Comparison of ENCODE assay signal across 13 cellular contexts in genomic region chr6:82022614-82023102, GRCh38.
A peak's percentile ranks its signal among the peaks of the same experiment; 100 is the strongest.
DNase-seq lines count a peak whose midpoint lies in the region; ATAC-seq and TF ChIP-seq lines count a peak whose summit lies in the region.
"Had no signal": no experiment of that assay in that cellular context is flagged by ENCODE, and none has a peak within 500 bp of the region (broad histone marks: within the 10 kb centered on the region; RNA-seq: fewer than 3 reads in every experiment).

No MANE protein-coding gene starts in this region.

- no peak overlapping the region for H3K4me3 Mint-ChIP-seq in CD4-positive, alpha-beta T cell
- H3K4me3 Mint-ChIP-seq: naive thymus-derived CD8-positive, alpha-beta T cell had no signal

- H3K9me3 ChIP-seq in esophagus (ENCODE audit: control insufficient read depth in 2 of 2, insufficient read depth in 1 of 2, low read depth in 1 of 2, low read length in 1 of 2) (no peaks in the 10 kb centered on the region), mesodermal cell (ENCODE audit: control insufficient read depth, low read length) (no peaks in the 10 kb centered on the region)
- no peaks in the 10 kb centered on the region for H3K9me3 ChIP-seq in CD4-positive, alpha-beta T cell (ENCODE audit: control insufficient read depth, low read length)
- H3K9me3 ChIP-seq: tibial nerve had no signal

- no peaks in the 10 kb centered on the region for H3K4me1 Mint-ChIP-seq in CD4-positive, alpha-beta T cell (ENCODE audit: low read depth)
- H3K4me1 Mint-ChIP-seq: naive thymus-derived CD8-positive, alpha-beta T cell had no signal

- 57 to 70% methylated on average over 2 of the region's 2 CpGs for WGBS in esophagus, 2 donors
- WGBS in mesodermal cell (ENCODE audit: insufficient coverage in 2 of 2), 2 experiments = no CpG with 5 or more reads among the region's 2 CpGs

- DNase-seq in DMS53 (lab: John Stamatoyannopoulos, UW) (peak; percentile 37), RKO (ENCODE audit: low spot score) (peak; percentile 74), COLO668 (lab: John Stamatoyannopoulos, UW; ENCODE audit: unreplicated experiment) (no peak), NCI-H1048 (lab: John Stamatoyannopoulos, UW) (no peak)
- no peak for DNase-seq in CD4-positive, alpha-beta T cell
- DNase-seq: activated effector memory CD4-positive, alpha-beta T cell treated with anti-CD3 and anti-CD28 coated beads, Interleukin-2, amount 50 U/mL, for 16 hours; naive thymus-derived CD8-positive, alpha-beta T cell; NCI-H526; WERI-Rb-1 had no signal

- H3K4me3 ChIP-seq in esophagus (ENCODE audit: low read depth in 1 of 2, low read length in 2 of 2) (peak overlapping the region in 1 of 2 donors; percentile 1), mesodermal cell (ENCODE audit: extremely low read depth, insufficient read depth, low read length, poor library complexity, severe bottlenecking) (no peak overlapping the region)
- H3K4me3 ChIP-seq: tibial nerve had no signal

- no peak for TF ChIP-seq CTCF in CD4-positive, alpha-beta T cell (IDR thresholded peaks at IDR 0.05)

- no peak overlapping the region for H3K27ac Mint-ChIP-seq in CD4-positive, alpha-beta T cell
- H3K27ac Mint-ChIP-seq: naive thymus-derived CD8-positive, alpha-beta T cell had no signal

- POLR2A ChIA-PET in CD4-positive, alpha-beta T cell (lab: Charles Lee) = no interaction called here

- H3K27ac ChIP-seq in esophagus (ENCODE audit: low read depth in 2 of 2, low read length in 1 of 2) = peak overlapping the region; percentile 76 to 78
- peak overlapping the region; percentile 78 for H3K27ac ChIP-seq in mesodermal cell (ENCODE audit: low read depth, low read length, severe bottlenecking)
- no peak overlapping the region for H3K27ac ChIP-seq in CD4-positive, alpha-beta T cell (ENCODE audit: low read depth, low read length)
- H3K27ac ChIP-seq: tibial nerve, WERI-Rb-1 had no signal

- CTCF ChIA-PET in CD4-positive, alpha-beta T cell (lab: Charles Lee) = no interaction called here

- H3K9me3 Mint-ChIP-seq in CD4-positive, alpha-beta T cell = no peaks in the 10 kb centered on the region

- H3K36me3 ChIP-seq in esophagus (ENCODE audit: control insufficient read depth in 2 of 2, insufficient read depth in 2 of 2, low read length in 1 of 2) (no peaks in the 10 kb centered on the region), mesodermal cell (ENCODE audit: control insufficient read depth, insufficient read depth, low read length) (no peaks in the 10 kb centered on the region)
- H3K36me3 ChIP-seq: tibial nerve, WERI-Rb-1 had no signal

- no peaks in the 10 kb centered on the region for H3K4me1 ChIP-seq in esophagus (ENCODE audit: control insufficient read depth in 2 of 2, insufficient read depth in 2 of 2, low read length in 1 of 2)
- peaks cover 20% of the 10 kb centered on the region for H3K4me1 ChIP-seq in mesodermal cell (ENCODE audit: control insufficient read depth, insufficient read depth, low read length, poor library complexity, severe bottlenecking)

- ATAC-seq in CD4-positive, alpha-beta T cell (ENCODE audit: poor library complexity) = no peak
- no peak for ATAC-seq in HG03432 (IDR thresholded peaks at IDR 0.05; ENCODE audit: unreplicated experiment)
- ATAC-seq: naive thymus-derived CD8-positive, alpha-beta T cell had no signal

- intact Hi-C loops in CD4-positive, alpha-beta T cell (cut with DNase I, micrococcal nuclease) = no loop called here

- no peaks in the 10 kb centered on the region for H3K27me3 Mint-ChIP-seq in CD4-positive, alpha-beta T cell

- no peaks in the 10 kb centered on the region for H3K36me3 Mint-ChIP-seq in CD4-positive, alpha-beta T cell (ENCODE audit: low read depth)
- H3K36me3 Mint-ChIP-seq: naive thymus-derived CD8-positive, alpha-beta T cell had no signal

- H3K27me3 ChIP-seq in esophagus (ENCODE audit: control insufficient read depth in 1 of 2, insufficient read depth in 2 of 2, low read length in 2 of 2) = no peaks in the 10 kb centered on the region
- H3K27me3 ChIP-seq in CD4-positive, alpha-beta T cell (ENCODE audit: control insufficient read depth, insufficient read depth, low read length) = no peaks in the 10 kb centered on the region
- H3K27me3 ChIP-seq: tibial nerve had no signal

Comparison
In these comparisons a context has a peak if more than half of its experiments do, and no peak if none do; other contexts are left out.
1. DNase-seq: peak in DMS53 (single experiment) and RKO (single experiment); none in COLO668 (single experiment), CD4-positive, alpha-beta T cell (0 of 10) and NCI-H1048 (single experiment).